ENCODE assay signal across 15 cellular contexts in the genomic region with DNA sequence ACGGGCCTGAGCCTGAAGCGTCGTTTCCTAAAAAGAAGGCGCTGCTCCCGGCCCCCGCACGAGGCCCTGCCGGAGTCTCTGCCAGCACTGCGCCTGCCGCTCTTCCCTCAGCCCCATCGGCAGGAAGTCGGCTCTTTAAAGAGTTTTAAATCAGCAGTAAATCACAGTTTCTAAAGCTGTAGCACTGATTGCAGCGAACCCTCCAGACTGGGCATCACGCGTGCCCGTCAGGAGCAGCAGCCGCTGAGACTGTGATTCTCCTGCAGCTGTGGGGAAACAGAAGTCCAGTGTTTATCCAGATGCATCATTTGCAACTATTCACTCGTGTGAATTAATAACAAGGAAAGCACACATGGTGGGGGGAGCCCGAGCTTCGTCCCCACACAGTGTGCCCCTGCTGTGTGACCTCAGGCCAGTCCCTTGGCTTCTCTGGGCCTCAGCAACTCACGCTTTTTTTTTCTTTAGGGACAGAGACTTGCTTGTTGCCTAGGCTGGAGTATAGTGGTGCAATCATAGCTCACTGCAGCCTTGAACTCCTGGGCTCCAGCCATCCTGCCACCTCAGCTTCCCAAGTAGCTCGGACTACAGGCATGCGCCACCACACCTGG.
"Had no signal": no experiment of that assay in that cellular context is flagged by ENCODE, and none has a peak within 500 bp of the region (broad histone marks: within the 10 kb centered on the region; RNA-seq: fewer than 3 reads in every experiment).

No MANE protein-coding gene starts in this region.

- H3K4me3 ChIP-seq: ascending aorta, lower lobe of right lung, tibial artery, vagina had no signal

- H3K27ac ChIP-seq: ascending aorta, lower lobe of right lung, tibial artery, vagina had no signal

- DNase-seq: activated CD4-positive, alpha-beta T cell treated with anti-CD3 and anti-CD28 coated beads, Interleukin-2, amount 50 U/mL, for 1 hour; activated T-cell treated with anti-CD3 and anti-CD28 coated beads, Interleukin-2, amount 50 U/mL, for 1 hour; kidney glomerular epithelial cell; lower lobe of right lung; naive thymus-derived CD4-positive, alpha-beta T cell; stimulated activated CD4-positive, alpha-beta T cell treated with anti-CD3 and anti-CD28 coated beads, Interleukin-15, amount 100 ng/mL, for 24 hours; stimulated activated CD4-positive, alpha-beta T cell treated with anti-CD3 and anti-CD28 coated beads, Interleukin-4, amount 100 ng/mL, for 24 hours; stimulated activated naive CD8-positive, alpha-beta T cell treated with anti-CD3 and anti-CD28 coated beads, Interleukin-15, amount 100 ng/mL, for 72 hours; tibial artery had no signal

- FAIRE-seq: bronchial epithelial cell, colon, endothelial cell of umbilical vein, frontal cortex had no signal

- H3K36me3 ChIP-seq: ascending aorta, lower lobe of right lung, tibial artery, vagina had no signal

- H3K9me3 ChIP-seq: ascending aorta, lower lobe of right lung, tibial artery, vagina had no signal

- H3K27me3 ChIP-seq: ascending aorta, vagina had no signal

- H3K4me1 ChIP-seq: ascending aorta, tibial artery, vagina had no signal

- ATAC-seq: lower lobe of right lung; naive thymus-derived CD4-positive, alpha-beta T cell; stimulated activated naive CD8-positive, alpha-beta T cell treated with anti-CD3 and anti-CD28 coated beads, Interleukin-15, amount 100 ng/mL, for 72 hours had no signal
